1 cellular context compared by ENCODE assay signal in the genomic region with DNA sequence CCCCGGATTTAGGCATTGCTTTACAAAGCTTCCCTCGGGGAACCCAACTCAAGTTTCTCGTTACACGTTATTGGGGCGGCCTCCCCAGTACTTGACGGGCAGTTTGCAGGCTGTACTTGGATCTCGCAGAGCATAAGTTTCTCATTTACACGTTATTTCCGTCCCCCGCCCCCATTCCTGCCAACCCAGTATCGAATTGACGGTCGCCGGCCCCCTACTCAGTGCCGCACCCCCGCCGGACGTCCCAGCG.
TF ChIP-seq lines count a peak whose summit lies in the region.

No MANE protein-coding gene starts in this region.

TF ChIP-seq in SK-N-SH, 30 proteins besides CTCF, POLR2A, EP300 and RAD21 (continued from another document):
- TF ChIP-seq USF1 (IDR thresholded peaks at IDR 0.05; ENCODE audit: borderline replicate concordance, low read depth) (no peak), PBX3 (IDR thresholded peaks at IDR 0.05) (no peak), RXRA (IDR thresholded peaks at IDR 0.05; ENCODE audit: borderline replicate concordance, low read depth) (no peak), TEAD4 (IDR thresholded peaks at IDR 0.05; ENCODE audit: borderline replicate concordance, insufficient read depth) (no peak), POLR2AphosphoS5 (IDR thresholded peaks at IDR 0.05; ENCODE audit: low read depth, low read length) (no peak), TAF1 (IDR thresholded peaks at IDR 0.05; ENCODE audit: borderline replicate concordance, low read depth, low read length) (no peak; the same call in 1 of the 2 replicates), ELF1 (IDR thresholded peaks at IDR 0.05) (no peak)
- TF ChIP-seq, protein P1, sequence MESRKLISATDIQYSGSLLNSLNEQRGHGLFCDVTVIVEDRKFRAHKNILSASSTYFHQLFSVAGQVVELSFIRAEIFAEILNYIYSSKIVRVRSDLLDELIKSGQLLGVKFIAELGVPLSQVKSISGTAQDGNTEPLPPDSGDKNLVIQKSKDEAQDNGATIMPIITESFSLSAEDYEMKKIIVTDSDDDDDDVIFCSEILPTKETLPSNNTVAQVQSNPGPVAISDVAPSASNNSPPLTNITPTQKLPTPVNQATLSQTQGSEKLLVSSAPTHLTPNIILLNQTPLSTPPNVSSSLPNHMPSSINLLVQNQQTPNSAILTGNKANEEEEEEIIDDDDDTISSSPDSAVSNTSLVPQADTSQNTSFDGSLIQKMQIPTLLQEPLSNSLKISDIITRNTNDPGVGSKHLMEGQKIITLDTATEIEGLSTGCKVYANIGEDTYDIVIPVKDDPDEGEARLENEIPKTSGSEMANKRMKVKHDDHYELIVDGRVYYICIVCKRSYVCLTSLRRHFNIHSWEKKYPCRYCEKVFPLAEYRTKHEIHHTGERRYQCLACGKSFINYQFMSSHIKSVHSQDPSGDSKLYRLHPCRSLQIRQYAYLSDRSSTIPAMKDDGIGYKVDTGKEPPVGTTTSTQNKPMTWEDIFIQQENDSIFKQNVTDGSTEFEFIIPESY (IDR thresholded peaks at IDR 0.05; ENCODE audit: borderline replicate concordance, low read depth) = no peak
- TF ChIP-seq, protein P2, sequence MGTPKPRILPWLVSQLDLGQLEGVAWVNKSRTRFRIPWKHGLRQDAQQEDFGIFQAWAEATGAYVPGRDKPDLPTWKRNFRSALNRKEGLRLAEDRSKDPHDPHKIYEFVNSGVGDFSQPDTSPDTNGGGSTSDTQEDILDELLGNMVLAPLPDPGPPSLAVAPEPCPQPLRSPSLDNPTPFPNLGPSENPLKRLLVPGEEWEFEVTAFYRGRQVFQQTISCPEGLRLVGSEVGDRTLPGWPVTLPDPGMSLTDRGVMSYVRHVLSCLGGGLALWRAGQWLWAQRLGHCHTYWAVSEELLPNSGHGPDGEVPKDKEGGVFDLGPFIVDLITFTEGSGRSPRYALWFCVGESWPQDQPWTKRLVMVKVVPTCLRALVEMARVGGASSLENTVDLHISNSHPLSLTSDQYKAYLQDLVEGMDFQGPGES (IDR thresholded peaks at IDR 0.05; ENCODE audit: low read depth, low read length) = no peak
